Comparison of ENCODE assay signal across 11 cellular contexts in genomic region chr10:5343561-5343960, GRCh38. TPM values are rescaled to one million over a fixed set of nuclear protein-coding genes. Genes with fewer than 3 reads are reported as not detected.
DNase-seq lines count a peak whose midpoint lies in the region; ATAC-seq and TF ChIP-seq lines count a peak whose summit lies in the region.
"Had no signal": no experiment of that assay in that cellular context is flagged by ENCODE, and none has a peak within 500 bp of the region (broad histone marks: within the 10 kb centered on the region; RNA-seq: fewer than 3 reads in every experiment).

No MANE protein-coding gene starts in this region.

- no peak overlapping the region for H3K27ac ChIP-seq in uterus
- no peak overlapping the region for H3K27ac ChIP-seq in vagina
- H3K27ac ChIP-seq: ascending aorta had no signal

- peak; percentile 21; the same call in 1 of the 3 replicates for TF ChIP-seq CTCF in GM12872 (IDR thresholded peaks at IDR 0.05; ENCODE audit: insufficient read depth, low read depth, low read length)
- no peak for TF ChIP-seq CTCF in GM10266 (IDR thresholded peaks at IDR 0.05; ENCODE audit: control insufficient read depth, insufficient read depth, low read depth, missing control alignments)
- TF ChIP-seq CTCF in uterus (IDR thresholded peaks at IDR 0.05): no peak
- TF ChIP-seq CTCF in vagina (IDR thresholded peaks at IDR 0.05): no peak

- H3K36me3 ChIP-seq in uterus: no peaks in the 10 kb centered on the region
- H3K36me3 ChIP-seq in vagina: no peaks in the 10 kb centered on the region
- H3K36me3 ChIP-seq: ascending aorta had no signal

- TF ChIP-seq POLR2A in uterus (IDR thresholded peaks at IDR 0.05) (no peak), vagina (IDR thresholded peaks at IDR 0.05) (no peak)

- DNase-seq in CD1c-positive myeloid dendritic cell (ENCODE audit: extremely low spot score) (peak; percentile 6), NOMO-1 treated with dmso at 0.1 percent for 144 hours (lab: John Stamatoyannopoulos, UW; ENCODE audit: unreplicated experiment) (peak; percentile 42), fibroblast of peridontal ligament (ENCODE audit: extremely low read depth) (peak; percentile 10), GM10266 (ENCODE audit: extremely low spot score) (no peak), uterus (no peak), vagina (ENCODE audit: extremely low spot score in 2 of 2) (no peak)

- intact Hi-C loops in uterus (cut with DNase I; ENCODE audit: low total_unique reads): no loop called here
- intact Hi-C loops in vagina (cut with DNase I): no loop called here

- H3K4me1 ChIP-seq in uterus (no peaks in the 10 kb centered on the region), vagina (no peaks in the 10 kb centered on the region)
- H3K4me1 ChIP-seq: ascending aorta had no signal

- H3K9me3 ChIP-seq in uterus (no peaks in the 10 kb centered on the region), vagina (no peaks in the 10 kb centered on the region)
- H3K9me3 ChIP-seq: ascending aorta had no signal

- no peak overlapping the region for H3K4me3 ChIP-seq in uterus
- no peak overlapping the region for H3K4me3 ChIP-seq in vagina
- H3K4me3 ChIP-seq: ascending aorta had no signal

- no peak for ATAC-seq in HG03565 (IDR thresholded peaks at IDR 0.05; ENCODE audit: unreplicated experiment)
- ATAC-seq: esophagus mucosa had no signal

- H3K27me3 ChIP-seq in uterus (no peaks in the 10 kb centered on the region), vagina (no peaks in the 10 kb centered on the region)
- H3K27me3 ChIP-seq: ascending aorta had no signal

RNA-seq across cellular contexts. Expression of gene UCN3, which starts 21.2 kb away (rescaled TPM):
- total RNA-seq in uterus: not detected
- not detected for total RNA-seq in vagina
- total RNA-seq: ascending aorta, esophagus mucosa, osteocyte had no signal

Comparison
In these comparisons a context has a peak if more than half of its experiments do, and no peak if none do; other contexts are left out.
1. DNase-seq: peak in CD1c-positive myeloid dendritic cell (single experiment), NOMO-1 treated with dmso at 0.1 percent for 144 hours (single experiment) and fibroblast of peridontal ligament (single experiment); none in GM10266 (single experiment), uterus (0 of 2) and vagina (0 of 2).